10 cellular contexts compared by ENCODE assay signal in genomic region chr13:31012285-31013024, GRCh38.
DNase-seq lines count a peak whose midpoint lies in the region; ATAC-seq and TF ChIP-seq lines count a peak whose summit lies in the region.
"Had no signal": no experiment of that assay in that cellular context is flagged by ENCODE, and none has a peak within 500 bp of the region (broad histone marks: within the 10 kb centered on the region; RNA-seq: fewer than 3 reads in every experiment).

No MANE protein-coding gene starts in this region.

- CTCF ChIA-PET in CD4-positive, alpha-beta memory T cell (lab: Charles Lee; ENCODE audit: partially characterized antibody): interaction anchor here (0.6 to 0.9 kb wide), 2 partner anchors 10 to 33 kb away, joined by 3 to 4 read pairs; no protein-coding TSS in a partner anchor

- no peaks in the 10 kb centered on the region for H3K27me3 ChIP-seq in CD4-positive, alpha-beta memory T cell (ENCODE audit: insufficient read depth, low read length)

- H3K27ac ChIP-seq in CD4-positive, alpha-beta memory T cell (ENCODE audit: low read depth, low read length): no peak overlapping the region

- H3K9me3 ChIP-seq in CD4-positive, alpha-beta memory T cell (ENCODE audit: control insufficient read depth in 1 of 2, low read length in 2 of 2): no peaks in the 10 kb centered on the region

- H3K27ac Mint-ChIP-seq in chondrocyte (ENCODE audit: unreplicated experiment): no peak overlapping the region
- peak overlapping the region; percentile 42 for H3K27ac Mint-ChIP-seq in stimulated activated naive B cell treated with anti-CD40 and anti-IgM and Interleukin-4, amounts not matched to agents 10 μg/mL and 1 μg/mL and 100 μg/mL, for 72 hours
- no peak overlapping the region for H3K27ac Mint-ChIP-seq in CD4-positive, alpha-beta memory T cell
- H3K27ac Mint-ChIP-seq: activated CD8-positive, alpha-beta memory T cell treated with anti-CD3 and anti-CD28 coated beads, Interleukin-2, amount 10 ng/mL, durations not matched to agents 7 days and 5 days had no signal

- no peak overlapping the region for H3K4me3 Mint-ChIP-seq in chondrocyte (ENCODE audit: unreplicated experiment)
- H3K4me3 Mint-ChIP-seq in stimulated activated naive B cell treated with anti-CD40 and anti-IgM and Interleukin-4, amounts not matched to agents 10 μg/mL and 1 μg/mL and 100 μg/mL, for 72 hours: no peak overlapping the region
- H3K4me3 Mint-ChIP-seq in CD4-positive, alpha-beta memory T cell: no peak overlapping the region
- H3K4me3 Mint-ChIP-seq: activated CD8-positive, alpha-beta memory T cell treated with anti-CD3 and anti-CD28 coated beads, Interleukin-2, amount 10 ng/mL, durations not matched to agents 7 days and 5 days; CD4-positive, CD25-positive, alpha-beta regulatory T cell had no signal

- H3K4me1 ChIP-seq in CD4-positive, alpha-beta memory T cell (ENCODE audit: insufficient read depth, low read length): no peaks in the 10 kb centered on the region

- intact Hi-C loops in CD4-positive, alpha-beta memory T cell (cut with micrococcal nuclease): no loop called here

- H3K36me3 Mint-ChIP-seq in chondrocyte (ENCODE audit: low read depth): no peaks in the 10 kb centered on the region
- no peaks in the 10 kb centered on the region for H3K36me3 Mint-ChIP-seq in stimulated activated naive B cell treated with anti-CD40 and anti-IgM and Interleukin-4, amounts not matched to agents 10 μg/mL and 1 μg/mL and 100 μg/mL, for 72 hours
- no peaks in the 10 kb centered on the region for H3K36me3 Mint-ChIP-seq in CD4-positive, alpha-beta memory T cell
- H3K36me3 Mint-ChIP-seq: activated CD8-positive, alpha-beta memory T cell treated with anti-CD3 and anti-CD28 coated beads, Interleukin-2, amount 10 ng/mL, durations not matched to agents 7 days and 5 days; CD4-positive, CD25-positive, alpha-beta regulatory T cell had no signal

- TF ChIP-seq CTCF in chondrocyte (IDR thresholded peaks at IDR 0.05): peak; percentile 79

- H3K36me3 ChIP-seq in CD4-positive, alpha-beta memory T cell (ENCODE audit: insufficient read depth, low read length): no peaks in the 10 kb centered on the region

- H3K4me1 Mint-ChIP-seq in chondrocyte (ENCODE audit: low read depth): peaks cover 7% of the 10 kb centered on the region
- H3K4me1 Mint-ChIP-seq in stimulated activated naive B cell treated with anti-CD40 and anti-IgM and Interleukin-4, amounts not matched to agents 10 μg/mL and 1 μg/mL and 100 μg/mL, for 72 hours: peaks cover 13 to 22% of the 10 kb centered on the region in 2 donors
- H3K4me1 Mint-ChIP-seq in CD4-positive, alpha-beta memory T cell: peaks cover 0 to 5% (median 0%) of the 10 kb centered on the region in 4 donors
- H3K4me1 Mint-ChIP-seq: CD4-positive, CD25-positive, alpha-beta regulatory T cell had no signal

- H3K27me3 Mint-ChIP-seq in chondrocyte (ENCODE audit: low read depth): no peaks in the 10 kb centered on the region
- peaks cover 39 to 57% of the 10 kb centered on the region in 2 donors for H3K27me3 Mint-ChIP-seq in stimulated activated naive B cell treated with anti-CD40 and anti-IgM and Interleukin-4, amounts not matched to agents 10 μg/mL and 1 μg/mL and 100 μg/mL, for 72 hours
- peaks cover 13% of the 10 kb centered on the region in 2 donors for H3K27me3 Mint-ChIP-seq in CD4-positive, alpha-beta memory T cell

- POLR2A ChIA-PET in CD4-positive, alpha-beta memory T cell (lab: Charles Lee; ENCODE audit: partially characterized antibody): no interaction called here

- H3K9me3 Mint-ChIP-seq in chondrocyte (ENCODE audit: low read depth): no peaks in the 10 kb centered on the region
- H3K9me3 Mint-ChIP-seq in stimulated activated naive B cell treated with anti-CD40 and anti-IgM and Interleukin-4, amounts not matched to agents 10 μg/mL and 1 μg/mL and 100 μg/mL, for 72 hours: no peaks in the 10 kb centered on the region
- peaks cover 0 to 3% (median 0%) of the 10 kb centered on the region in 8 donors for H3K9me3 Mint-ChIP-seq in CD4-positive, alpha-beta memory T cell

- ATAC-seq in stimulated activated naive B cell treated with anti-CD40 and anti-IgM and Interleukin-4, amounts not matched to agents 10 μg/mL and 1 μg/mL and 100 μg/mL, for 72 hours (replicated peaks): peak; percentile 90 to 91
- ATAC-seq in GM19397 (IDR thresholded peaks at IDR 0.05; ENCODE audit: unreplicated experiment): no peak
- ATAC-seq: activated CD8-positive, alpha-beta memory T cell treated with anti-CD3 and anti-CD28 coated beads, Interleukin-2, amount 10 ng/mL, durations not matched to agents 7 days and 5 days had no signal

- no peak overlapping the region for H3K4me3 ChIP-seq in CD4-positive, alpha-beta memory T cell (ENCODE audit: low read length in 2 of 2)

- peak; percentile 33 for DNase-seq in NCI-H748 (lab: John Stamatoyannopoulos, UW; ENCODE audit: unreplicated experiment)
- DNase-seq in NCI-H748 treated with DMSO at 0.1 percent for 48 hours (lab: John Stamatoyannopoulos, UW): no peak
- peak; percentile 79 for DNase-seq in MV-4-11 (lab: John Stamatoyannopoulos, UW)
- no peak for DNase-seq in chondrocyte (ENCODE audit: low spot score)
- peak; percentile 13 for DNase-seq in stimulated activated naive B cell treated with anti-CD40 and anti-IgM and Interleukin-4, amounts not matched to agents 10 μg/mL and 1 μg/mL and 100 μg/mL, for 72 hours
- DNase-seq in CD4-positive, alpha-beta memory T cell: no peak
- DNase-seq in activated CD4-positive, alpha-beta T cell treated with anti-CD3 and anti-CD28 coated beads, Interleukin-2, amount 50 U/mL, for 4 hours: no peak
- DNase-seq: activated CD8-positive, alpha-beta memory T cell treated with anti-CD3 and anti-CD28 coated beads, Interleukin-2, amount 10 ng/mL, durations not matched to agents 7 days and 5 days; CD4-positive, CD25-positive, alpha-beta regulatory T cell had no signal

Comparison
In these comparisons a context has a peak if more than half of its experiments do, and no peak if none do; other contexts are left out.
1. DNase-seq: peak in NCI-H748 (single experiment), MV-4-11 (single experiment) and stimulated activated naive B cell treated with anti-CD40 and anti-IgM and Interleukin-4, amounts not matched to agents 10 μg/mL and 1 μg/mL and 100 μg/mL, for 72 hours (single experiment); none in NCI-H748 treated with DMSO at 0.1 percent for 48 hours (single experiment), chondrocyte (single experiment), CD4-positive, alpha-beta memory T cell (0 of 5) and activated CD4-positive, alpha-beta T cell treated with anti-CD3 and anti-CD28 coated beads, Interleukin-2, amount 50 U/mL, for 4 hours (0 of 2).